Comparison of ENCODE assay signal across 20 cellular contexts in the genomic region with DNA sequence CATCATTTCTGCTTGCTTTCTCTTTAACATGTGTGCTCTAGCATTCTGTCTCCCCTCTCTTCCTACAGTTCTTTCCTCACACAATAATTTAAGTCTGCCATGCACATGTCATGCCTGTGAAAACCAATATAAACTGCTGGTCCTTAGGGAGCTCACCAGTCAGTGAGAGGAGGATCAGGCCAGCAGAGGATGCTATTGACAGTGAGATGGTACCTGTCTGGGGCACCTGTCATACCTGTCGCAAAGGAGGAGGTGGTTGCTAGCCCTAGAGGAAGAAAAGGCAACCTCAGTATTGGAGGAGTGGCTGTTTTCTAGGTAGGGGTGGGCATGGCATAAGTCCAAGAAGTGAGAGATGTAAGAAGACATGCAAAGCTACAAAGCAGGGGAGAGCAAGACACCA.
DNase-seq lines count a peak whose midpoint lies in the region; ATAC-seq and TF ChIP-seq lines count a peak whose summit lies in the region.
"Had no signal": no experiment of that assay in that cellular context is flagged by ENCODE, and none has a peak within 500 bp of the region (broad histone marks: within the 10 kb centered on the region; RNA-seq: fewer than 3 reads in every experiment).

No MANE protein-coding gene starts in this region.

- H3K9ac ChIP-seq in neural cell (ENCODE audit: low read length) = no peak overlapping the region
- H3K9ac ChIP-seq: BLaER1 had no signal

- H3K9me3 ChIP-seq in neural cell (ENCODE audit: low read length) (no peaks in the 10 kb centered on the region), aorta (ENCODE audit: control insufficient read depth, low read length) (peaks cover 2% of the 10 kb centered on the region)
- H3K9me3 ChIP-seq: BLaER1, MG63 had no signal

- TF ChIP-seq CTCF in neural cell (IDR thresholded peaks at IDR 0.05; ENCODE audit: poor library complexity, severe bottlenecking) = peak; percentile 37

- H4K20me1 ChIP-seq in neural cell (ENCODE audit: insufficient read depth) = no peaks in the 10 kb centered on the region
- H4K20me1 ChIP-seq: BLaER1 had no signal

- no peak overlapping the region for H2AFZ ChIP-seq in neural cell (ENCODE audit: low read depth, low read length)

- peak; percentile 41 for TF ChIP-seq RAD21 in neural cell (conservative IDR thresholded peaks at IDR 0.05)

- H3K79me2 ChIP-seq in neural cell (replicated peaks; ENCODE audit: insufficient read depth, low read length) = no peaks in the 10 kb centered on the region

- H3K4me2 ChIP-seq in neural cell (ENCODE audit: low read length) = no peak overlapping the region
- H3K4me2 ChIP-seq: BLaER1 had no signal

- H3K27me3 ChIP-seq in H7 (ENCODE audit: control insufficient read depth, insufficient read depth, low read length) (no peaks in the 10 kb centered on the region), neural cell (ENCODE audit: insufficient read depth, low read depth, low read length) (no peaks in the 10 kb centered on the region), aorta (ENCODE audit: control insufficient read depth in 1 of 2, insufficient read depth in 2 of 2, low read length in 1 of 2) (no peaks in the 10 kb centered on the region)
- H3K27me3 ChIP-seq: BLaER1, MG63 had no signal

- H3K4me1 ChIP-seq in aorta (ENCODE audit: control insufficient read depth in 1 of 2, insufficient read depth in 2 of 2, low read length in 2 of 2) = no peaks in the 10 kb centered on the region

- TF ChIP-seq EP300 in neural cell (conservative IDR thresholded peaks at IDR 0.05; ENCODE audit: poor library complexity, severe bottlenecking) = peak; percentile 65

- intact Hi-C loops in aorta (cut with DNase I) = no loop called here

- H3K27ac ChIP-seq in neural cell (ENCODE audit: low read length) (no peak overlapping the region), aorta (ENCODE audit: low read depth in 1 of 2, low read length in 2 of 2) (no peak overlapping the region)
- H3K27ac ChIP-seq: BLaER1, RWPE1 had no signal

- 86 to 94% methylated on average over 1 of the region's 1 CpG for WGBS in aorta, 2 donors

- no peaks in the 10 kb centered on the region for H3F3A ChIP-seq in neural cell (ENCODE audit: insufficient read depth, low read length, poor library complexity, severe bottlenecking)

- H3K36me3 ChIP-seq in H7 (replicated peaks; ENCODE audit: control insufficient read depth, insufficient read depth, low read length) (no peaks in the 10 kb centered on the region), neural cell (ENCODE audit: insufficient read depth, low read length) (no peaks in the 10 kb centered on the region), aorta (ENCODE audit: control insufficient read depth in 1 of 2, insufficient read depth in 2 of 2, low read length in 1 of 2) (no peaks in the 10 kb centered on the region)
- H3K36me3 ChIP-seq: BLaER1, MG63 had no signal

- no peak for ATAC-seq in aorta (ENCODE audit: low FRiP score)
- no peak for ATAC-seq in HG02759 (IDR thresholded peaks at IDR 0.05; ENCODE audit: unreplicated experiment)
- ATAC-seq: Panc1 had no signal

- DNase-seq in NCI-H510A treated with DMSO at 0.1 percent for 48 hours (lab: John Stamatoyannopoulos, UW) (peak; percentile 32), NCI-H510A (lab: John Stamatoyannopoulos, UW) (no peak), H7 (peak; percentile 25), NCI-H345 (lab: John Stamatoyannopoulos, UW) (peak; percentile 43), aorta (no peak)
- DNase-seq: CD4-positive, CD25-positive, alpha-beta regulatory T cell; DMS79 treated with DMSO at 0.1 percent for 48 hours; KBM-7; MG63; NCI-H1105 treated with DMSO at 0.1 percent for 48 hours; NCI-H2029 treated with DMSO at 0.1 percent for 48 hours; NCI-H2171 treated with DMSO at 0.1 percent for 48 hours; NCI-H446; NCI-H82; SHP77 had no signal

- H3K4me3 ChIP-seq in H7 (ENCODE audit: insufficient read depth, low read depth, low read length) (no peak overlapping the region), neural cell (ENCODE audit: low read length) (no peak overlapping the region), aorta (ENCODE audit: low read length in 2 of 2) (no peak overlapping the region)
- H3K4me3 ChIP-seq: BLaER1, MG63 had no signal

- no peaks in the 10 kb centered on the region for H3K9me2 ChIP-seq in neural cell (ENCODE audit: insufficient read depth, low read length)

TF ChIP-seq in neural cell, 6 proteins besides CTCF, POLR2A, EP300 and RAD21:
- TF ChIP-seq MXI1 (conservative IDR thresholded peaks at IDR 0.05; ENCODE audit: poor library complexity, severe bottlenecking) = no peak
- TF ChIP-seq SMC3 (conservative IDR thresholded peaks at IDR 0.05; ENCODE audit: poor library complexity) = no peak
- TF ChIP-seq REST (IDR thresholded peaks at IDR 0.05; ENCODE audit: borderline replicate concordance) = no peak
- TF ChIP-seq EZH2 (IDR thresholded peaks at IDR 0.05; ENCODE audit: borderline replicate concordance, insufficient read depth, low read length, poor library complexity, severe bottlenecking) = no peak
- no peak for TF ChIP-seq POLR2AphosphoS5 (IDR thresholded peaks at IDR 0.05)
- no peak for TF ChIP-seq TAF1 (IDR thresholded peaks at IDR 0.05; ENCODE audit: low read depth)
TF ChIP-seq in neural cell: peak in this region for 0.

Comparison
In these comparisons a context has a peak if more than half of its experiments do, and no peak if none do; other contexts are left out.
1. DNase-seq: peak in NCI-H510A treated with DMSO at 0.1 percent for 48 hours (single experiment), H7 (single experiment) and NCI-H345 (single experiment); none in NCI-H510A (single experiment) and aorta (0 of 2).